ENCODE assay signal across 9 cellular contexts in the genomic region with DNA sequence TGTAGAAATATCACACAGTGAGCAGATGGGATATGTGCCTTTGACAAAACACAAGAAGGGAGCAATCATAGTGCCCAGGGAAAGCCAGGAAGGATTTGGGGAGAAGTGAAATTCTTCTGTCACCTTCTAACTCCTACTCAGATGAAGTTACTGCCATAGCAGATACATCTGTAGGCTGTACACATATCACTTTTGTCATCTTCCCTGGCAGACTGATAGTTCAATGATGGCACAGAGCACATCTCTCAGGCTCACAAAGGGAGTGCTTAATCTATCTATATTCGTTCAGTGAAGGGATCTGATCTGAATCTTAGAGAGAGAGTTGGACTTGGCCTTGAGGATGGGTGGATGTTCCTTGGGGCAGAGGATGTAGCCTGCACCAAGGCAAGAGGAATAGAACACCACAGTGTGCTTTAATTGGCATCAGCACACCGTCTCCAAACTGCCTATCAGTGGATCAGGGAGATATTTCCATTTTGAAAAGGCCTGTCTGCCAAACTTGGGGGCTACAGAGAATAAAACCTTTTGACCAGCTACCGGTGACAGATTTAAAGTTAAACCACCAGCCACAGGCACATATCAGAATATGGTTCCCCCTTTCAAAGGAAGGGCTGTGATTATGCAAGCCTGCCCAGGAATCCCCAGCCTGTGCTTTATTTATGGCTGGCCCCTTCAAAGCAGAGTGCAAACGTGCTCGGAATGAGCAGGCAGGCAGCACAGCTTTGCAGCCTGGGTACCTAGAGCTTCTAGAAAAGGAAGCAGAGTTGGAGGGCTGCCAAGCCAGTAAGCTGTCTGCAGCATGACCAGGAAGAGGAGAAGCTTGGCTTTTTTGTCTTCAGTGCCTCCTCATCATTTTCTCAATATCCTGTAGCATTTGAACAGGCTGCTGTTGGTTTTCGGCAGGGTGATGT.
DNase-seq lines count a peak whose midpoint lies in the region; ATAC-seq and FAIRE-seq lines count a peak whose summit lies in the region.
"Had no signal": no experiment of that assay in that cellular context is flagged by ENCODE, and none has a peak within 500 bp of the region (broad histone marks: within the 10 kb centered on the region; RNA-seq: fewer than 3 reads in every experiment).

No MANE protein-coding gene starts in this region.

- peak; percentile 60 for ATAC-seq in GM18498 (IDR thresholded peaks at IDR 0.05; ENCODE audit: unreplicated experiment)
- ATAC-seq in HG02852 (IDR thresholded peaks at IDR 0.05; ENCODE audit: unreplicated experiment) = peak; percentile 55

- no peaks in the 10 kb centered on the region for H3K27me3 ChIP-seq in small intestine (ENCODE audit: control insufficient read depth in 2 of 2, insufficient read depth in 2 of 2, low read length in 2 of 2)

- 48 to 63% (median 58%) methylated on average over 6 of the region's 6 CpGs for WGBS in small intestine, 3 donors

- FAIRE-seq in small intestine (lab: Jason Lieb, UNC) (no peak), frontal cortex (lab: Jason Lieb, UNC) (no peak)

- H3K27ac ChIP-seq in small intestine (ENCODE audit: low read depth in 1 of 2, low read length in 1 of 2) = peak overlapping the region in 1 of 2 donors; percentile 8
- H3K27ac ChIP-seq: thoracic aorta had no signal

- H3K36me3 ChIP-seq in small intestine (ENCODE audit: control insufficient read depth in 2 of 2, insufficient read depth in 2 of 2, low read length in 2 of 2) = no peaks in the 10 kb centered on the region
- H3K36me3 ChIP-seq: thoracic aorta had no signal

- peak; percentile 67 for DNase-seq in NCI-H510A (lab: John Stamatoyannopoulos, UW)
- DNase-seq in activated T-cell treated with anti-CD3 and anti-CD28 coated beads for 24 hours (ENCODE audit: low read depth) = peak; percentile 34
- DNase-seq in foreskin melanocyte = peak; percentile 31
- DNase-seq in small intestine = peak; percentile 65
- DNase-seq in NCI-H1048 (lab: John Stamatoyannopoulos, UW) = no peak
- DNase-seq in frontal cortex (ENCODE audit: low spot score in 2 of 2) = no peak

- H3K4me3 ChIP-seq in small intestine (ENCODE audit: low read depth in 1 of 2, low read length in 2 of 2) = no peak overlapping the region
- H3K4me3 ChIP-seq: thoracic aorta had no signal

- H3K9me3 ChIP-seq in small intestine (ENCODE audit: control insufficient read depth, low read depth) = no peaks in the 10 kb centered on the region
- H3K9me3 ChIP-seq: thoracic aorta had no signal

- no peaks in the 10 kb centered on the region for H3K4me1 ChIP-seq in small intestine (ENCODE audit: control insufficient read depth in 2 of 2, insufficient read depth in 1 of 2, low read depth in 1 of 2, low read length in 1 of 2)

Comparison
In these comparisons a context has a peak if more than half of its experiments do, and no peak if none do; other contexts are left out.
1. DNase-seq: peak in NCI-H510A (single experiment), activated T-cell treated with anti-CD3 and anti-CD28 coated beads for 24 hours (single experiment), foreskin melanocyte (single experiment) and small intestine (single experiment); none in NCI-H1048 (single experiment) and frontal cortex (0 of 2).